In genomic region chr16:88804173-88804551, GRCh38 we compare ENCODE assay signal across 8 cellular contexts. TPM values are rescaled to one million over a fixed set of nuclear protein-coding genes. Genes with fewer than 3 reads are reported as not detected.
DNase-seq lines count a peak whose midpoint lies in the region; ATAC-seq, FAIRE-seq and TF ChIP-seq lines count a peak whose summit lies in the region.

No MANE protein-coding gene starts in this region.

- H4K8ac ChIP-seq in mesendoderm (ENCODE audit: low read depth, low read length): no peak overlapping the region

- no peak for TF ChIP-seq CTCF in AG10803 (conservative IDR thresholded peaks at IDR 0.05; ENCODE audit: low read length)
- TF ChIP-seq CTCF in HL-60 (IDR thresholded peaks at IDR 0.05; ENCODE audit: insufficient read depth, low read length): no peak
- TF ChIP-seq CTCF in astrocyte (IDR thresholded peaks at IDR 0.05; ENCODE audit: insufficient read depth, low read depth, low read length): no peak

- peak overlapping the region; percentile 62 for H3K4me3 Mint-ChIP-seq in astrocyte (ENCODE audit: unreplicated experiment)

- H3K27ac ChIP-seq in HL-60 (replicated peaks) (peak overlapping the region; percentile 84), astrocyte (ENCODE audit: low read depth, low read length) (no peak overlapping the region), mesendoderm (ENCODE audit: low read depth, low read length) (no peak overlapping the region)

- no CpG with 5 or more reads among the region's 16 CpGs for WGBS in mesendoderm (ENCODE audit: extremely low coverage, insufficient coverage, low lambda C conversion rate)

- H3K79me1 ChIP-seq in mesendoderm (ENCODE audit: low read length): peaks cover 8% of the 10 kb centered on the region

- H2AK5ac ChIP-seq in mesendoderm (ENCODE audit: low read length): no peak overlapping the region

- no peak overlapping the region for H2AFZ ChIP-seq in astrocyte (ENCODE audit: low read depth, low read length)

- ATAC-seq in GM21526 (IDR thresholded peaks at IDR 0.05; ENCODE audit: low FRiP score, unreplicated experiment): no peak

- FAIRE-seq in astrocyte (lab: Jason Lieb, UNC): no peak

- no peaks in the 10 kb centered on the region for H3K4me1 Mint-ChIP-seq in astrocyte (ENCODE audit: low read depth, unreplicated experiment)

- H4K20me1 ChIP-seq in astrocyte (ENCODE audit: insufficient read depth, low read length): peaks cover 20% of the 10 kb centered on the region

- H3K18ac ChIP-seq in mesendoderm (ENCODE audit: low read length): peak overlapping the region; percentile 90

- peak overlapping the region; percentile 94 for H3K23ac ChIP-seq in mesendoderm (ENCODE audit: low read length)

- no peak overlapping the region for H2BK120ac ChIP-seq in mesendoderm (ENCODE audit: low read depth, low read length)

- H3K27ac Mint-ChIP-seq in astrocyte (ENCODE audit: unreplicated experiment): no peak overlapping the region

- H3K9me3 Mint-ChIP-seq in astrocyte (ENCODE audit: unreplicated experiment): no peaks in the 10 kb centered on the region

- intact Hi-C loops in posterior vena cava (cut with DNase I): no loop called here

- H3K4me3 ChIP-seq in AG10803 (ENCODE audit: low read length) (peak overlapping the region; percentile 49), HL-60 (replicated peaks; ENCODE audit: insufficient read depth, low read length) (peak overlapping the region; percentile 67), astrocyte (ENCODE audit: insufficient read depth, low read depth, low read length) (peak overlapping the region; percentile 59), mesendoderm (ENCODE audit: low read length) (peak overlapping the region; percentile 84)

- peak overlapping the region; percentile 92 for H3K56ac ChIP-seq in mesendoderm (ENCODE audit: low read length)

- peak overlapping the region; percentile 93 for H3K4ac ChIP-seq in mesendoderm (ENCODE audit: low read depth, low read length)

- no peak overlapping the region for H4K5ac ChIP-seq in mesendoderm (ENCODE audit: low read length)

- H3K9ac ChIP-seq in astrocyte (ENCODE audit: low read length) (peak overlapping the region; percentile 71), mesendoderm (ENCODE audit: low read length) (peak overlapping the region; percentile 98)

- H3K27me3 ChIP-seq in HL-60 (ENCODE audit: insufficient read depth, poor library complexity, severe bottlenecking) (no peaks in the 10 kb centered on the region), astrocyte (ENCODE audit: insufficient read depth, low read length) (no peaks in the 10 kb centered on the region), mesendoderm (ENCODE audit: insufficient read depth, low read length, poor library complexity) (no peaks in the 10 kb centered on the region)

- H3K27me3 Mint-ChIP-seq in astrocyte (ENCODE audit: low read depth, unreplicated experiment): peaks cover 2% of the 10 kb centered on the region

- H3K4me2 ChIP-seq in astrocyte (ENCODE audit: low read length) (peak overlapping the region; percentile 91), mesendoderm (ENCODE audit: low read length) (peak overlapping the region; percentile 81)

- no peaks in the 10 kb centered on the region for H3K9me3 ChIP-seq in astrocyte (ENCODE audit: insufficient read depth, low read depth, low read length)

- no peaks in the 10 kb centered on the region for H3K36me3 Mint-ChIP-seq in astrocyte (ENCODE audit: low read depth, unreplicated experiment)

- peaks cover 2% of the 10 kb centered on the region for H3K36me3 ChIP-seq in astrocyte (ENCODE audit: insufficient read depth, low read length)
- peaks cover 18% of the 10 kb centered on the region for H3K36me3 ChIP-seq in mesendoderm (ENCODE audit: control insufficient read depth, insufficient read depth, low read length)

- H2BK5ac ChIP-seq in mesendoderm (ENCODE audit: low read length): no peak overlapping the region

- H3K4me1 ChIP-seq in astrocyte (ENCODE audit: insufficient read depth, low read length) (peaks cover 17% of the 10 kb centered on the region), mesendoderm (ENCODE audit: control insufficient read depth, low read depth, low read length) (no peaks in the 10 kb centered on the region)

- H3K79me2 ChIP-seq in astrocyte (ENCODE audit: insufficient read depth, low read length) (peaks cover 24% of the 10 kb centered on the region), mesendoderm (ENCODE audit: control insufficient read depth, insufficient read depth, low read length) (peaks cover 12% of the 10 kb centered on the region)

- H2BK15ac ChIP-seq in mesendoderm (replicated peaks; ENCODE audit: low read depth): no peak overlapping the region

- DNase-seq in AG10803 (ENCODE audit: low read depth): no peak
- no peak for DNase-seq in HL-60 (ENCODE audit: low read depth in 1 of 2, low spot score in 1 of 2)
- DNase-seq in astrocyte (ENCODE audit: low read depth): no peak
- DNase-seq in mesendoderm: no peak
- no peak for DNase-seq in posterior vena cava (ENCODE audit: low spot score)
- DNase-seq in GM19240 (ENCODE audit: insufficient read length, low spot score): no peak
- no peak for DNase-seq in putamen (ENCODE audit: low spot score)

RNA-seq across cellular contexts. Expression of gene CDT1, which starts 0.6 kb away (rescaled TPM):
- 3.7 and 4.7 TPM in 2 replicates for total RNA-seq in astrocyte
- polyA plus RNA-seq in mesendoderm (2013, experiment 1 of 2): 38.9 TPM
- polyA plus RNA-seq in mesendoderm (2013, experiment 2 of 2): 37.7 TPM
- total RNA-seq in posterior vena cava: 1 to 10 TPM in 1 of 2 donors, under 1 TPM in 1; 0.57 to 2.0 TPM

RNA-seq across cellular contexts. Expression of gene APRT, which starts 7.6 kb away (rescaled TPM):
- total RNA-seq in astrocyte (132 and 143 TPM in 2 replicates), posterior vena cava (10 to 100 TPM; 73.1 to 92.8 TPM)
- 300 TPM for polyA plus RNA-seq in mesendoderm (2013, experiment 1 of 2)
- polyA plus RNA-seq in mesendoderm (2013, experiment 2 of 2): 305 TPM

RNA-seq across cellular contexts. Expression of gene PIEZO1, which starts 19.1 kb away (rescaled TPM):
- total RNA-seq in astrocyte (239 and 247 TPM in 2 replicates), posterior vena cava (100 to 1,000 TPM in 1 of 2 donors, 10 to 100 TPM in 1; 99.3 to 103 TPM)
- polyA plus RNA-seq in mesendoderm (2013, experiment 1 of 2): 37.5 TPM
- 38.4 TPM for polyA plus RNA-seq in mesendoderm (2013, experiment 2 of 2)

RNA-seq across cellular contexts. Expression of gene GALNS, which starts 52.6 kb away (rescaled TPM):
- total RNA-seq in astrocyte (31.1 and 31.7 TPM in 2 replicates), posterior vena cava (10 to 100 TPM; 17.2 to 24.9 TPM)
- polyA plus RNA-seq in mesendoderm (2013, experiment 1 of 2): 8.9 TPM
- polyA plus RNA-seq in mesendoderm (2013, experiment 2 of 2): 8.8 TPM

RNA-seq across cellular contexts. Expression of gene TRAPPC2L, which starts 52.8 kb away (rescaled TPM):
- 59.1 and 63.0 TPM in 2 replicates for total RNA-seq in astrocyte
- 108 TPM for polyA plus RNA-seq in mesendoderm (2013, experiment 1 of 2)
- polyA plus RNA-seq in mesendoderm (2013, experiment 2 of 2): 109 TPM
- 10 to 100 TPM; 28.7 to 47.9 TPM for total RNA-seq in posterior vena cava
